Comparison of ENCODE assay signal across 20 cellular contexts in genomic region chr16:87072101-87072500, GRCh38.
DNase-seq lines count a peak whose midpoint lies in the region; ATAC-seq, FAIRE-seq and TF ChIP-seq lines count a peak whose summit lies in the region.
"Had no signal": no experiment of that assay in that cellular context is flagged by ENCODE, and none has a peak within 500 bp of the region (broad histone marks: within the 10 kb centered on the region; RNA-seq: fewer than 3 reads in every experiment).

No MANE protein-coding gene starts in this region.

- no TSS peak for BruUV-seq in IMR-90 (replicated peaks; lab: Mats Ljungman, UMichigan)

- no peak overlapping the region for H3K4me3 ChIP-seq in A549
- H3K4me3 ChIP-seq in IMR-90 (ENCODE audit: insufficient read depth, low read depth, low read length) = no peak overlapping the region
- H3K4me3 ChIP-seq: GM23338 had no signal

- CTCF ChIA-PET in A549 (lab: Yijun Ruan, JAX) (interaction anchor here (1.0 to 3.1 kb wide), 4 partner anchors 8 to 508 kb away, joined by 3 to 27 read pairs (median 10); no protein-coding TSS in a partner anchor), IMR-90 (lab: Yijun Ruan, JAX) (interaction anchor here (0.9 kb wide), 1 partner anchor 10 kb away, joined by 3 read pairs; no protein-coding TSS in a partner anchor)

- H2BK5ac ChIP-seq in IMR-90 (ENCODE audit: low read depth, low read length, poor library complexity, severe bottlenecking) = no peak overlapping the region

- no peak overlapping the region for H3K4ac ChIP-seq in IMR-90 (ENCODE audit: low read depth, low read length)

- no peaks in the 10 kb centered on the region for H4K20me1 ChIP-seq in IMR-90 (ENCODE audit: insufficient read depth, low read length)

- in situ Hi-C loops in IMR-90 (cut with MboI; ENCODE audit: low sequenced_read_pairs) = loop anchor here (10.0 kb wide), 1 partner anchor 203 kb away; no protein-coding TSS in a partner anchor

- H3K23ac ChIP-seq in IMR-90 (ENCODE audit: low read depth, low read length) = no peak overlapping the region

- H3K4me1 ChIP-seq in A549 (no peaks in the 10 kb centered on the region), IMR-90 (ENCODE audit: control insufficient read depth, insufficient read depth, low read length) (no peaks in the 10 kb centered on the region)
- H3K4me1 ChIP-seq: Caco-2 had no signal

- 68% methylated on average over 5 of the region's 8 CpGs for WGBS in A549 (ENCODE audit: missing lambda C conversion rate)
- WGBS in IMR-90 (ENCODE audit: extremely low coverage in 2 of 2, insufficient read length in 1 of 2), 2 experiments = 94% methylated on average over 4 of the region's 8 CpGs; no CpG with 5 or more reads in 1 of the 2 experiments

- no peak overlapping the region for H3K56ac ChIP-seq in IMR-90 (ENCODE audit: extremely low read depth, insufficient read depth, low read length)

- H4K8ac ChIP-seq in IMR-90 (ENCODE audit: low read depth in 2 of 2, low read length in 2 of 2) = no peak overlapping the region

- H2AFZ ChIP-seq in IMR-90 (replicated peaks; ENCODE audit: low read length, poor library complexity) = no peak overlapping the region
- H2AFZ ChIP-seq: GM23338 had no signal

- no peaks in the 10 kb centered on the region for H3K36me3 ChIP-seq in IMR-90 (ENCODE audit: control insufficient read depth, insufficient read depth, low read length)

- H3K27ac ChIP-seq in A549 = no peak overlapping the region
- H3K27ac ChIP-seq in IMR-90 (ENCODE audit: insufficient read depth, low read length) = no peak overlapping the region
- H3K27ac ChIP-seq: C4-2B had no signal

- no peak overlapping the region for H3K9ac ChIP-seq in IMR-90 (ENCODE audit: low read depth, low read length)

- no peak overlapping the region for H3K4me2 ChIP-seq in A549
- no peak overlapping the region for H3K4me2 ChIP-seq in IMR-90 (ENCODE audit: low read depth, low read length)
- H3K4me2 ChIP-seq: GM23338 had no signal

- H3K14ac ChIP-seq in IMR-90 (replicated peaks; ENCODE audit: low read depth, low read length) = no peak overlapping the region

- POLR2A ChIA-PET in A549 (lab: Yijun Ruan, JAX) (no interaction called here), IMR-90 (lab: Charles Lee; ENCODE audit: unreplicated experiment) (interaction anchor here (0.6 kb wide), 1 partner anchor 1704 kb away, joined by 5 read pairs; no protein-coding TSS in a partner anchor)

- no peak overlapping the region for H3K18ac ChIP-seq in IMR-90 (ENCODE audit: low read depth, low read length)

- no peak overlapping the region for H2BK20ac ChIP-seq in IMR-90 (ENCODE audit: low read depth, low read length)

- no peak for DNase-seq in A549 (ENCODE audit: low read depth in 1 of 2, low spot score in 1 of 2)
- no peak for DNase-seq in IMR-90
- peak; percentile 39 for DNase-seq in ecto neural progenitor cell (ENCODE audit: low spot score)
- DNase-seq in ureter (ENCODE audit: low spot score) = peak; percentile 14
- DNase-seq in GM19240 (ENCODE audit: insufficient read length, low spot score) = no peak
- no peak for DNase-seq in NCI-H510A (lab: John Stamatoyannopoulos, UW)
- DNase-seq: AML-193; Caco-2; CD4-positive, alpha-beta T cell; DMS153; DMS79; GDM1; H9 had no signal

- ATAC-seq in A549 (no peak), IMR-90 (ENCODE audit: low read depth) (no peak)
- ATAC-seq: GM23338 had no signal

- H4K91ac ChIP-seq in IMR-90 (ENCODE audit: insufficient read depth, low read depth, low read length) = no peak overlapping the region

- intact Hi-C loops in IMR-90 (cut with micrococcal nuclease) = no loop called here

- no peak for TF ChIP-seq RAD21 in A549 (conservative IDR thresholded peaks at IDR 0.05 in 1 of 2, IDR thresholded peaks at IDR 0.05 in 1 of 2)
- no peak for TF ChIP-seq RAD21 in IMR-90 (IDR thresholded peaks at IDR 0.05; ENCODE audit: low read length)

- no peaks in the 10 kb centered on the region for H3K9me3 ChIP-seq in A549
- no peaks in the 10 kb centered on the region for H3K9me3 ChIP-seq in IMR-90 (ENCODE audit: control insufficient read depth, insufficient read depth, low read length)
- H3K9me3 ChIP-seq: Caco-2 had no signal

- H3K27me3 ChIP-seq in IMR-90 (ENCODE audit: control insufficient read depth, insufficient read depth, low read length) = peaks cover 31% of the 10 kb centered on the region

- H3K79me1 ChIP-seq in IMR-90 (ENCODE audit: low read depth in 1 of 2, low read length in 2 of 2) = no peaks in the 10 kb centered on the region

- TF ChIP-seq POLR2A in A549 (IDR thresholded peaks at IDR 0.05; ENCODE audit: low read length) = no peak
- TF ChIP-seq POLR2A in IMR-90 (IDR thresholded peaks at IDR 0.05; ENCODE audit: low read depth, low read length) = no peak

- dilution Hi-C loops in IMR-90 (cut with HindIII; ENCODE audit: low sequenced_read_pairs, unreplicated experiment) = no loop called here

- no peak for TF ChIP-seq CTCF in A549 (IDR thresholded peaks at IDR 0.05)
- TF ChIP-seq CTCF in IMR-90 (conservative IDR thresholded peaks at IDR 0.05; ENCODE audit: low read depth, low read length) = no peak

- TF ChIP-seq EP300 in A549 (IDR thresholded peaks at IDR 0.05) = no peak

- H2AK9ac ChIP-seq in IMR-90 (replicated peaks; ENCODE audit: low read depth, low read length, poor library complexity) = no peak overlapping the region

- no peak overlapping the region for H2BK120ac ChIP-seq in IMR-90 (ENCODE audit: low read depth, low read length)

- no peak overlapping the region for H2BK15ac ChIP-seq in IMR-90 (ENCODE audit: low read depth, low read length)

- H3K9me1 ChIP-seq in IMR-90 (ENCODE audit: insufficient read depth, low read length) = no peaks in the 10 kb centered on the region

- FAIRE-seq in A549 (lab: Jason Lieb, UNC) = no peak
- FAIRE-seq: A204.1, D721Med, GM12892, GM18507, HTR-8/SVneo had no signal

- H2AK5ac ChIP-seq in IMR-90 (ENCODE audit: low read depth, low read length) = no peak overlapping the region

- H4K5ac ChIP-seq in IMR-90 (ENCODE audit: low read depth, low read length) = no peak overlapping the region

TF ChIP-seq in A549, 52 proteins besides CTCF, POLR2A, EP300 and RAD21:
- peak; percentile 95 for TF ChIP-seq MAFK (IDR thresholded peaks at IDR 0.05; ENCODE audit: partially characterized antibody)
- TF ChIP-seq CHD2 (IDR thresholded peaks at IDR 0.05; ENCODE audit: low read length, partially characterized antibody) = no peak

TF ChIP-seq in IMR-90, 13 proteins besides CTCF, POLR2A, EP300 and RAD21:
- TF ChIP-seq USF2 (IDR thresholded peaks at IDR 0.05; ENCODE audit: low read depth, low read length) (no peak), CHD1 (IDR thresholded peaks at IDR 0.05; ENCODE audit: low read depth, low read length) (no peak), FOS (IDR thresholded peaks at IDR 0.05; ENCODE audit: low read depth, low read length) (no peak), MAFK (IDR thresholded peaks at IDR 0.05; ENCODE audit: low read depth, low read length) (peak; percentile 94), MAZ (IDR thresholded peaks at IDR 0.05; ENCODE audit: borderline replicate concordance, low read depth, low read length) (no peak), BHLHE40 (IDR thresholded peaks at IDR 0.05; ENCODE audit: low read depth, low read length) (no peak), MXI1 (IDR thresholded peaks at IDR 0.05; ENCODE audit: borderline replicate concordance, low read depth, low read length) (no peak)

Comparison
In these comparisons a context has a peak if more than half of its experiments do, and no peak if none do; other contexts are left out.
1. DNase-seq: peak in ecto neural progenitor cell (single experiment) and ureter (single experiment); none in A549 (0 of 2), IMR-90 (single experiment), GM19240 (single experiment) and NCI-H510A (single experiment).